Comparison of ENCODE assay signal across 7 cellular contexts in the genomic region with DNA sequence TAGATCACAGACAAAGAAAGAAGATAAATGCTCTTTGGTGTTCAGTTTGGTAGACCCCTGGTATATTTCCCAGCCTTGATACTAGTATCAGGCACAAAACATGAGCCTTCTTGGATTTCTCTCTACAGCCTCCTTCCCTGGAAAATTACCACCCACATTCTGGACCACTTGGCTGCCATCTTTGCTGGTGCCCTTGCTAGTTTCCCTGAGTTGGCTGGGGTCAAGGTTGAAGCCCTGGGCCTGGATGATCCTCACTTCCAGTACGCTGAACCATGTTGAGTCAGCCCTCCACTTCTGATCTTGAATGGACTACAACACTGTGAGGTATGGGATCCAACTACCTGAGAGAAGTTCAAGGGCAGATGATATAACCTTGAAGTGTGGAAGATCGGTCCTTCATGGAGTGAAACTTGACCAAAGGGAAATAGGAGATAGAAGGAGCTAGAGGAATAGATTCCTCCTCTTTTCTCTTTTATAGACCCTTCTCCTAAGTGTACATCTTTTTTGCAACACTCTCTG.
"Had no signal": no experiment of that assay in that cellular context is flagged by ENCODE, and none has a peak within 500 bp of the region (broad histone marks: within the 10 kb centered on the region; RNA-seq: fewer than 3 reads in every experiment).

No MANE protein-coding gene starts in this region.

- H3K4me3 ChIP-seq: GM12878 had no signal

- ATAC-seq: GM12878 had no signal

- DNase-seq: GDM1, GF-D8 had no signal

- FAIRE-seq: GM12878, GM12891, GM12892, GM18507, GM19239 had no signal
